Comparison of ENCODE assay signal across 34 cellular contexts in the genomic region with DNA sequence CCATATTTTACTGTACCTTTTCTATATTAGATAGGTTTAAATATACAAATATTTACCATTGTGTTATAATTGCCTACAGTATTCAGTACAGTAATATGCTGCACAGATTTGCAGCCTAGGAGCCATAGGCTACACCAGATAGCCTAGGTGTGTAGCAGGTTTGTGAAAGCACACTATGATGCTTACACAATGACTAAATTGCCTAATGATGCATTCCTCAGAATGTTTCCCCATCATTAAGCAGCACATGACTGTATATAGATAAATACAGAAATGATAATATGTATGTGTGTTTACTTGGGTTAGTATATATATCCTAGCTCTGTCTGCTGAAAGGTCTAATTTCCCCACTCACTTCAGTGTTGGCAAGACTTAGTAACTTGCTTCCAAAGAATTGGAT.
"Had no signal": no experiment of that assay in that cellular context is flagged by ENCODE, and none has a peak within 500 bp of the region (broad histone marks: within the 10 kb centered on the region; RNA-seq: fewer than 3 reads in every experiment).

No MANE protein-coding gene starts in this region.

- H3K4me1 Mint-ChIP-seq: activated CD4-positive, alpha-beta T cell treated with anti-CD3 and anti-CD28 coated beads, Interleukin-2, amount 10 ng/mL, durations not matched to agents 24 days and 14 days; activated naive CD8-positive, alpha-beta T cell treated with anti-CD3 and anti-CD28 coated beads for 36 hours; activated T-helper 17 cell treated with anti-CD3 and anti-CD28 coated beads, Interleukin-2, amount 50 U/mL, for 72 hours; brain had no signal

- H3K36me3 ChIP-seq: adrenal gland, ascending aorta had no signal

- H3K4me3 Mint-ChIP-seq: activated B cell treated with CpG ODN at 0.5 μM for 24 hours; activated CD4-positive, alpha-beta memory T cell treated with anti-CD3 and anti-CD28 coated beads for 36 hours; activated CD4-positive, alpha-beta T cell treated with anti-CD3 and anti-CD28 coated beads, Interleukin-2, amount 10 ng/mL, durations not matched to agents 24 days and 14 days; activated CD8-positive, alpha-beta T cell treated with anti-CD3 and anti-CD28 coated beads for 36 hours; activated naive CD4-positive, alpha-beta T cell treated with anti-CD3 and anti-CD28 coated beads for 36 hours; activated naive CD8-positive, alpha-beta T cell treated with anti-CD3 and anti-CD28 coated beads for 36 hours; activated T-cell treated with anti-CD3 and anti-CD28 coated beads, Interleukin-2, amount 50 U/mL, for 4 hours; activated T-cell treated with anti-CD3 and anti-CD28 coated beads, Interleukin-2, amount 50 U/mL, for 72 hours; activated T-helper 1 cell treated with anti-CD3 and anti-CD28 coated beads, Interleukin-12 subunit alpha, Interleukin-12 subunit beta, Interleukin-2, Interleukin-4 antibody, amounts not matched to agents 30 ng/mL and 10 ng/mL and 1 ng/mL, durations not matched to agents 14 hours and 24 hours and 36 hours; activated T-helper 17 cell treated with anti-CD3 and anti-CD28 coated beads, Interleukin-2, amount 50 U/mL, for 72 hours; brain; T-helper 1 cell treated with Interleukin-12 subunit alpha and Interleukin-12 subunit beta and Interleukin-4 antibody, amounts not matched to agents 30 μg/mL and 1 μg/mL, for 36 hours; T-helper 2 cell treated with Interferon-gamma antibody and Interleukin-4, amounts not matched to agents 5 μg/mL and 100 μg/mL, for 36 hours had no signal

- H3K27ac Mint-ChIP-seq: activated B cell treated with CpG ODN at 0.5 μM for 24 hours; activated CD4-positive, alpha-beta memory T cell treated with anti-CD3 and anti-CD28 coated beads for 36 hours; activated CD4-positive, alpha-beta T cell treated with anti-CD3 and anti-CD28 coated beads, Interleukin-2, amount 10 ng/mL, durations not matched to agents 24 days and 14 days; activated CD8-positive, alpha-beta T cell treated with anti-CD3 and anti-CD28 coated beads for 36 hours; activated naive CD4-positive, alpha-beta T cell treated with anti-CD3 and anti-CD28 coated beads for 36 hours; activated naive CD4-positive, alpha-beta T cell treated with anti-CD3 and anti-CD28 coated beads, Interleukin-2, amount 50 U/mL, for 72 hours; activated naive CD8-positive, alpha-beta T cell treated with anti-CD3 and anti-CD28 coated beads for 36 hours; activated T-cell treated with anti-CD3 and anti-CD28 coated beads, Interleukin-2, amount 50 U/mL, for 72 hours; activated T-helper 1 cell treated with anti-CD3 and anti-CD28 coated beads, Interleukin-12 subunit alpha, Interleukin-12 subunit beta, Interleukin-2, Interleukin-4 antibody, amounts not matched to agents 30 ng/mL and 10 ng/mL and 1 ng/mL, durations not matched to agents 14 hours and 24 hours and 36 hours; activated T-helper 17 cell treated with anti-CD3 and anti-CD28 coated beads, Interleukin-2, amount 50 U/mL, for 72 hours; brain; T-helper 1 cell treated with Interleukin-12 subunit alpha and Interleukin-12 subunit beta and Interleukin-4 antibody, amounts not matched to agents 30 μg/mL and 1 μg/mL, for 36 hours; T-helper 2 cell treated with Interferon-gamma antibody and Interleukin-4, amounts not matched to agents 5 μg/mL and 100 μg/mL, for 36 hours had no signal

- H3K36me3 Mint-ChIP-seq: activated CD4-positive, alpha-beta memory T cell treated with anti-CD3 and anti-CD28 coated beads for 36 hours; activated naive CD4-positive, alpha-beta T cell treated with anti-CD3 and anti-CD28 coated beads, Interleukin-2, amount 50 U/mL, for 72 hours; activated naive CD8-positive, alpha-beta T cell treated with anti-CD3 and anti-CD28 coated beads for 36 hours; brain had no signal

- H3K9me3 Mint-ChIP-seq: activated CD8-positive, alpha-beta T cell treated with anti-CD3 and anti-CD28 coated beads for 36 hours; activated naive CD4-positive, alpha-beta T cell treated with anti-CD3 and anti-CD28 coated beads, Interleukin-2, amount 50 U/mL, for 72 hours; activated T-cell treated with anti-CD3 and anti-CD28 coated beads, Interleukin-2, amount 50 U/mL, for 4 hours; activated T-helper 17 cell treated with anti-CD3 and anti-CD28 coated beads, Interleukin-2, amount 50 U/mL, for 72 hours; T-helper 1 cell treated with Interleukin-12 subunit alpha and Interleukin-12 subunit beta and Interleukin-4 antibody, amounts not matched to agents 30 μg/mL and 1 μg/mL, for 36 hours had no signal

- DNase-seq: activated B cell treated with CpG ODN at 0.5 μM for 24 hours; activated CD4-positive, alpha-beta memory T cell treated with anti-CD3 and anti-CD28 coated beads for 36 hours; activated CD4-positive, alpha-beta T cell treated with anti-CD3 and anti-CD28 coated beads for 4 hours; activated CD4-positive, alpha-beta T cell treated with anti-CD3 and anti-CD28 coated beads, Interleukin-2, amount 10 ng/mL, durations not matched to agents 24 days and 14 days; activated CD4-positive, alpha-beta T cell treated with anti-CD3 and anti-CD28 coated beads, Interleukin-2, amount 50 U/mL, for 1 hour; activated CD4-positive, alpha-beta T cell treated with anti-CD3 and anti-CD28 coated beads, Interleukin-2, amount 50 U/mL, for 4 hours; activated CD4-positive, CD25-positive, alpha-beta regulatory T cell treated with anti-CD3 and anti-CD28 coated beads, Interleukin-2, amount 50 U/mL, for 72 hours; activated CD8-positive, alpha-beta memory T cell treated with anti-CD3 and anti-CD28 coated beads, Interleukin-2, amount 50 U/mL, for 4 hours; activated CD8-positive, alpha-beta T cell treated with anti-CD3 and anti-CD28 coated beads for 36 hours; activated effector memory CD4-positive, alpha-beta T cell treated with anti-CD3 and anti-CD28 coated beads, Interleukin-2, amount 50 U/mL, for 16 hours; activated gamma-delta T cell treated with Interleukin-2 at 50 U/mL for 16 hours; activated naive CD4-positive, alpha-beta T cell; activated naive CD4-positive, alpha-beta T cell treated with anti-CD3 and anti-CD28 coated beads for 36 hours; activated naive CD4-positive, alpha-beta T cell treated with anti-CD3 and anti-CD28 coated beads, Interleukin-2, amount 50 U/mL, for 16 hours; activated naive CD8-positive, alpha-beta T cell treated with anti-CD3 and anti-CD28 coated beads for 36 hours; activated T-cell treated with anti-CD3 and anti-CD28 coated beads for 4 hours; activated T-cell treated with anti-CD3 and anti-CD28 coated beads, Interleukin-2, amount 50 U/mL, for 1 hour; activated T-cell treated with anti-CD3 and anti-CD28 coated beads, Interleukin-2, amount 50 U/mL, for 4 hours; activated T-cell treated with anti-CD3 and anti-CD28 coated beads, Interleukin-2, amount 50 U/mL, for 72 hours; adrenal gland; amygdala; anterior cingulate cortex; central memory CD4-positive, alpha-beta T cell; T-helper 1 cell; T-helper 2 cell; T-helper 9 cell had no signal

- H3K27me3 ChIP-seq: ascending aorta had no signal

- H3K4me1 ChIP-seq: adrenal gland, ascending aorta had no signal

- H3K4me3 ChIP-seq: adrenal gland, ascending aorta had no signal

- H3K9me3 ChIP-seq: adrenal gland had no signal

- H3K27ac ChIP-seq: adrenal gland, ascending aorta, VCaP had no signal

- ATAC-seq: activated CD8-positive, alpha-beta T cell treated with anti-CD3 and anti-CD28 coated beads for 36 hours; activated naive CD4-positive, alpha-beta T cell treated with anti-CD3 and anti-CD28 coated beads, Interleukin-2, amount 50 U/mL, for 72 hours; activated T-cell treated with anti-CD3 and anti-CD28 coated beads, Interleukin-2, amount 50 U/mL, for 4 hours; activated T-cell treated with anti-CD3 and anti-CD28 coated beads, Interleukin-2, amount 50 U/mL, for 72 hours; activated T-helper 17 cell treated with anti-CD3 and anti-CD28 coated beads, Interleukin-2, amount 50 U/mL, for 72 hours had no signal
